In the genomic region with DNA sequence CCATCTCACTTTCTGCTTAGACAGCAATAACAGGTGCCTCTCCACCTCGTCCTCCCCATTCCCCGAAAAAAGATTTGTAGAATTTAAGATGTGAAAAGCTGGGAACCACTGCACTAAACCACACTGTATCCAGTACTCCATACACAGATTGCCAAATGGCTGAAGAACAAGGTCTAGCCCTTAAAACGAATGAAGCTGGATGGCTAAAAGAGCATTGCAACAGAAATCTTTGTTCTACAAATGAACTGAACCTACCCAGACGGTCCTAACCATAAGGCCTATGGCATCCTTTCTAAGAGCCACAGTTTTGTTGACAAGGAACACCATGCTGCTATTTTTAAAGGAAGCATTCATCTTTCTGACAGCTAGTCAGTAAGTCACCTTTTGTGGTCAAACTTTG, we compare ENCODE assay signal across 23 cellular contexts.
DNase-seq lines count a peak whose midpoint lies in the region; TF ChIP-seq lines count a peak whose summit lies in the region.
"Had no signal": no experiment of that assay in that cellular context is flagged by ENCODE, and none has a peak within 500 bp of the region (broad histone marks: within the 10 kb centered on the region; RNA-seq: fewer than 3 reads in every experiment).

No MANE protein-coding gene starts in this region.

- peaks cover 0 to 29% (median 10%) of the 10 kb centered on the region in 3 donors for H3K4me1 ChIP-seq in esophagus squamous epithelium
- H3K4me1 ChIP-seq in trophoblast cell (ENCODE audit: control insufficient read depth in 1 of 2, insufficient read depth in 2 of 2, low read length in 2 of 2): peaks cover 0 to 3% of the 10 kb centered on the region in 2 experiments
- peaks cover 0 to 32% (median 5%) of the 10 kb centered on the region in 4 donors for H3K4me1 ChIP-seq in tibial nerve
- H3K4me1 ChIP-seq: foreskin keratinocyte had no signal

- no peak overlapping the region for H3K4ac ChIP-seq in trophoblast cell (ENCODE audit: low read depth, low read length)

- no peak overlapping the region for H2BK120ac ChIP-seq in trophoblast cell (ENCODE audit: insufficient read depth, low read length, poor library complexity)

- no peak overlapping the region for H4K91ac ChIP-seq in trophoblast cell (ENCODE audit: low read depth, low read length)

- no peak overlapping the region for H2AK5ac ChIP-seq in trophoblast cell (ENCODE audit: low read length)

- no peak overlapping the region for H4K12ac ChIP-seq in trophoblast cell (ENCODE audit: low read depth, low read length)

- no peak overlapping the region for H3K18ac ChIP-seq in trophoblast cell (ENCODE audit: low read length)

- no peak for TF ChIP-seq CTCF in esophagus squamous epithelium (IDR thresholded peaks at IDR 0.05)
- no peak for TF ChIP-seq CTCF in tibial nerve (IDR thresholded peaks at IDR 0.05)

- H3K27ac ChIP-seq in esophagus squamous epithelium (peak overlapping the region in 3 of 4 donors; percentile 62 to 77 (median 67)), trophoblast cell (ENCODE audit: low read depth, low read length) (no peak overlapping the region), tibial nerve (peak overlapping the region; percentile 44 to 81 (median 68))
- H3K27ac ChIP-seq: BLaER1, foreskin keratinocyte, hepatocyte had no signal

- no peaks in the 10 kb centered on the region for H3K79me1 ChIP-seq in trophoblast cell (ENCODE audit: low read length)

- H3K4me2 ChIP-seq in trophoblast cell (ENCODE audit: low read length): no peak overlapping the region
- H3K4me2 ChIP-seq: hepatocyte had no signal

- H3K27me3 ChIP-seq in esophagus squamous epithelium (no peaks in the 10 kb centered on the region), trophoblast cell (ENCODE audit: insufficient read depth, low read length) (no peaks in the 10 kb centered on the region), tibial nerve (no peaks in the 10 kb centered on the region)
- H3K27me3 ChIP-seq: BLaER1, hepatocyte had no signal

- no peak for TF ChIP-seq EP300 in tibial nerve (IDR thresholded peaks at IDR 0.05)

- no peak for TF ChIP-seq POLR2A in esophagus squamous epithelium (IDR thresholded peaks at IDR 0.05)
- TF ChIP-seq POLR2A in tibial nerve (IDR thresholded peaks at IDR 0.05): no peak

- H3K36me3 ChIP-seq in esophagus squamous epithelium: no peaks in the 10 kb centered on the region
- no peaks in the 10 kb centered on the region for H3K36me3 ChIP-seq in trophoblast cell (ENCODE audit: control insufficient read depth in 1 of 2, insufficient read depth in 2 of 2, low read length in 2 of 2)
- no peaks in the 10 kb centered on the region for H3K36me3 ChIP-seq in tibial nerve
- H3K36me3 ChIP-seq: BLaER1 had no signal

- H3K4me3 ChIP-seq in esophagus squamous epithelium (no peak overlapping the region), trophoblast cell (ENCODE audit: low read depth, low read length) (no peak overlapping the region), tibial nerve (no peak overlapping the region)
- H3K4me3 ChIP-seq: BLaER1, hepatocyte had no signal

- H3K9ac ChIP-seq in trophoblast cell (ENCODE audit: low read length): no peak overlapping the region
- H3K9ac ChIP-seq: BLaER1 had no signal

- peak overlapping the region; percentile 13 for H2BK5ac ChIP-seq in trophoblast cell (ENCODE audit: low read depth, low read length, poor library complexity)

- no peak overlapping the region for H2AFZ ChIP-seq in trophoblast cell (ENCODE audit: insufficient read depth, low read length, poor library complexity)
- H2AFZ ChIP-seq: hepatocyte had no signal

- no peaks in the 10 kb centered on the region for H3K9me3 ChIP-seq in esophagus squamous epithelium
- no peaks in the 10 kb centered on the region for H3K9me3 ChIP-seq in trophoblast cell (ENCODE audit: insufficient read depth, low read depth, low read length)
- no peaks in the 10 kb centered on the region for H3K9me3 ChIP-seq in tibial nerve
- H3K9me3 ChIP-seq: BLaER1 had no signal

- peak; percentile 52 for DNase-seq in NCI-H69 (lab: John Stamatoyannopoulos, UW)
- no peak for DNase-seq in esophagus squamous epithelium (lab: John Stamatoyannopoulos, UW)
- DNase-seq in trophoblast cell: no peak
- no peak for DNase-seq in tibial nerve (ENCODE audit: low spot score in 2 of 2)
- DNase-seq in activated effector memory CD4-positive, alpha-beta T cell treated with anti-CD3 and anti-CD28 coated beads, Interleukin-2, amount 50 U/mL, for 16 hours: no peak
- no peak for DNase-seq in NCI-H1048 (lab: John Stamatoyannopoulos, UW)
- DNase-seq in posterior cingulate gyrus: no peak
- DNase-seq: activated CD4-positive, alpha-beta T cell treated with anti-CD3 and anti-CD28 coated beads, Interleukin-2, amount 10 ng/mL, durations not matched to agents 7 days and 5 days; activated T-cell treated with anti-CD3 and anti-CD28 coated beads, Interleukin-2, amount 50 U/mL, for 4 hours; effector memory CD8-positive, alpha-beta T cell; foreskin keratinocyte; H9; naive thymus-derived CD4-positive, alpha-beta T cell; NCI-H2081; NCI-H2227 treated with DMSO at 0.1 percent for 48 hours; NCI-H526 treated with DMSO at 0.1 percent for 48 hours; occipital lobe; SIG-M5; stimulated activated CD4-positive, alpha-beta T cell treated with anti-CD3 and anti-CD28 coated beads, Interleukin-2, amount 100 ng/mL, for 48 hours; substantia nigra; T1000 had no signal

- no peak overlapping the region for H3K23ac ChIP-seq in trophoblast cell (ENCODE audit: low read length)

- no peak overlapping the region for H4K8ac ChIP-seq in trophoblast cell (ENCODE audit: low read depth, low read length)

- WGBS in esophagus squamous epithelium, 2 donors: 62 to 65% methylated on average over 4 of the region's 4 CpGs
- no CpG with 5 or more reads among the region's 4 CpGs for WGBS in trophoblast cell (ENCODE audit: extremely low coverage, insufficient coverage, insufficient read length)
- WGBS in tibial nerve, 2 donors: 70 to 79% methylated on average over 4 of the region's 4 CpGs

- intact Hi-C loops in esophagus squamous epithelium (cut with DNase I) (no loop called here), posterior cingulate gyrus (cut with DNase I) (no loop called here)

- no peak overlapping the region for H2BK12ac ChIP-seq in trophoblast cell (ENCODE audit: low read length)

- no peaks in the 10 kb centered on the region for H3K79me2 ChIP-seq in trophoblast cell (ENCODE audit: control insufficient read depth, insufficient read depth, low read length, poor library complexity)
- H3K79me2 ChIP-seq: hepatocyte had no signal

- H3K14ac ChIP-seq in trophoblast cell (ENCODE audit: low read length): no peak overlapping the region
